Comparison of ENCODE assay signal across 25 cellular contexts in the genomic region with DNA sequence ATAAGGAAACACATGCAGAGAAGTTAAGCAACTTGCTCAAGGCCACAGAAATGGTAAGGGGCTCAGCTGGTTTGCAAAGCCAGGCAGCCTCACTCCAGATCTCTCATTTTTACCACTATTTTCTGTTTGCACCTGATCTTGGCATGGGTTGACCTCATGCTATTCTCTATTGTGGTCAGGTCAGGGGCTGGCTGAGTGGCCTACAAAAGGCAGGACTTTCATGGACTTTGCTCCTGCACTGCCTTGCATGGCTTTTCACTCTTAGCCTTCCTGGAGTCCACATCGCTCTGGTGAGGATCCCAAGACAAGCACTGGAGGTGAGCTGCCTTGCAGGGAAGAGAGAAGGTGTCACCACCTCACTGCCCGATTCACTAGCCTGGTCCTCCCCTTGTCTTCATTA. TPM values are rescaled to one million over a fixed set of nuclear protein-coding genes. Genes with fewer than 3 reads are reported as not detected.
"Had no signal": no experiment of that assay in that cellular context is flagged by ENCODE, and none has a peak within 500 bp of the region (broad histone marks: within the 10 kb centered on the region; RNA-seq: fewer than 3 reads in every experiment).

No MANE protein-coding gene starts in this region.

- H3K9me3 ChIP-seq: esophagus squamous epithelium, gastroesophageal sphincter, neutrophil, thyroid gland, vagina had no signal

- H3K27ac Mint-ChIP-seq: dendritic cell treated with granulocyte-macrophage colony-stimulating factor and Interleukin-4, amounts not matched to agents 40 ng/mL and 50 ng/mL, for 4 days; effector memory CD8-positive, alpha-beta T cell; naive thymus-derived CD8-positive, alpha-beta T cell; stimulated activated naive B cell treated with anti-CD40 and anti-IgM and Interleukin-4, amounts not matched to agents 10 μg/mL and 1 μg/mL and 100 μg/mL, for 72 hours; type B pancreatic cell had no signal

- H3K36me3 Mint-ChIP-seq: immature natural killer cell; naive thymus-derived CD8-positive, alpha-beta T cell; stimulated activated naive B cell treated with anti-CD40 and anti-IgM and Interleukin-4, amounts not matched to agents 10 μg/mL and 1 μg/mL and 100 μg/mL, for 72 hours; type B pancreatic cell had no signal

- H3K27me3 ChIP-seq: thyroid gland, vagina had no signal

- H3K27ac ChIP-seq: esophagus squamous epithelium, gastroesophageal sphincter, neutrophil, skin epidermis, thyroid gland, vagina had no signal

- ATAC-seq: effector memory CD8-positive, alpha-beta T cell; gastroesophageal sphincter; left cardiac atrium; naive thymus-derived CD8-positive, alpha-beta T cell; sciatic nerve; stimulated activated naive B cell treated with anti-CD40 and anti-IgM and Interleukin-4, amounts not matched to agents 10 μg/mL and 1 μg/mL and 100 μg/mL, for 72 hours had no signal

- H3K4me1 Mint-ChIP-seq: immature natural killer cell; stimulated activated naive B cell treated with anti-CD40 and anti-IgM and Interleukin-4, amounts not matched to agents 10 μg/mL and 1 μg/mL and 100 μg/mL, for 72 hours had no signal

- H3K4me3 Mint-ChIP-seq: dendritic cell treated with granulocyte-macrophage colony-stimulating factor and Interleukin-4, amounts not matched to agents 40 ng/mL and 50 ng/mL, for 4 days; effector memory CD8-positive, alpha-beta T cell; immature natural killer cell; naive thymus-derived CD8-positive, alpha-beta T cell; stimulated activated naive B cell treated with anti-CD40 and anti-IgM and Interleukin-4, amounts not matched to agents 10 μg/mL and 1 μg/mL and 100 μg/mL, for 72 hours; type B pancreatic cell had no signal

- DNase-seq: effector memory CD8-positive, alpha-beta T cell; esophagus squamous epithelium; foreskin fibroblast; glutamatergic neuron; immature natural killer cell; kidney; left cardiac atrium; mesendoderm; naive thymus-derived CD8-positive, alpha-beta T cell; stimulated activated CD4-positive, alpha-beta T cell treated with anti-CD3 and anti-CD28 coated beads, Interleukin-2, amount 100 ng/mL, for 24 hours; stimulated activated CD4-positive, alpha-beta T cell treated with anti-CD3 and anti-CD28 coated beads, Interleukin-4, amount 100 ng/mL, for 4 hours; stimulated activated naive B cell treated with anti-CD40 and anti-IgM and Interleukin-4, amounts not matched to agents 10 μg/mL and 1 μg/mL and 100 μg/mL, for 72 hours; thyroid gland had no signal

- H3K4me1 ChIP-seq: esophagus squamous epithelium, gastroesophageal sphincter, thyroid gland, vagina had no signal

- H3K4me3 ChIP-seq: esophagus squamous epithelium, gastroesophageal sphincter, skin epidermis, thyroid gland, vagina had no signal

- H3K36me3 ChIP-seq: esophagus squamous epithelium, gastroesophageal sphincter, neutrophil, thyroid gland, vagina had no signal

RNA-seq across cellular contexts. Expression of gene CSF3R, which starts 56.8 kb away (rescaled TPM):
- total RNA-seq: epithelial cell of proximal tubule, lung microvascular endothelial cell, osteoblast, pulmonary artery endothelial cell had no signal
- polyA plus RNA-seq: neural cell had no signal
